1 cellular context compared by ENCODE assay signal in genomic region chr6:43934183-43934802, GRCh38.
A peak's percentile ranks its signal among the peaks of the same experiment; 100 is the strongest.
TF ChIP-seq lines count a peak whose summit lies in the region.

No MANE protein-coding gene starts in this region.

TF ChIP-seq in K562, 482 proteins besides CTCF, POLR2A, EP300 and RAD21 (continued from another document):
- TF ChIP-seq SREBF2 (CRISPR knock-in tag; IDR thresholded peaks at IDR 0.05) (no peak), PRDM10 (IDR thresholded peaks at IDR 0.05; ENCODE audit: partially characterized antibody) (no peak), KLF13 (tag; IDR thresholded peaks at IDR 0.05; ENCODE audit: borderline replicate concordance, low read depth) (no peak), HOMEZ (CRISPR knock-in tag; IDR thresholded peaks at IDR 0.05) (no peak), KHSRP (IDR thresholded peaks at IDR 0.05) (no peak), ADNP (tag; IDR thresholded peaks at IDR 0.05) (peak; percentile 99; the same call in 1 of the 2 replicates), ZNF311 (CRISPR knock-in tag; IDR thresholded peaks at IDR 0.05) (no peak), HDGF (IDR thresholded peaks at IDR 0.05) (0 out of 2 replicates have a peak, but pooled peaks have one; percentile 82), ELF2 (CRISPR knock-in tag; IDR thresholded peaks at IDR 0.05) (no peak; the same call in 1 of the 2 replicates), JUND (IDR thresholded peaks at IDR 0.05; ENCODE audit: borderline replicate concordance, low read depth, low read length) (no peak), JUND (tag; IDR thresholded peaks at IDR 0.05; ENCODE audit: borderline replicate concordance, low read depth, low read length) (no peak), ZNF79 (CRISPR knock-in tag; IDR thresholded peaks at IDR 0.05; ENCODE audit: low read depth) (no peak), PHF20 (IDR thresholded peaks at IDR 0.05; ENCODE audit: partially characterized antibody) (peak; percentile 12), ZNF592 (IDR thresholded peaks at IDR 0.05) (0 out of 2 replicates have a peak, but pooled peaks have one; percentile 13), ZFP1 (CRISPR knock-in tag; IDR thresholded peaks at IDR 0.05) (no peak), ZNF589 (CRISPR knock-in tag; IDR thresholded peaks at IDR 0.05; ENCODE audit: low read depth) (peak; percentile 56; the same call in 1 of the 2 replicates), ASH1L (IDR thresholded peaks at IDR 0.05; ENCODE audit: borderline replicate concordance, low read depth, partially characterized antibody) (no peak), YBX1 (IDR thresholded peaks at IDR 0.05) (no peak), REST (CRISPR knock-in tag; IDR thresholded peaks at IDR 0.05; ENCODE audit: low read depth) (0 out of 2 replicates have a peak, but pooled peaks have one; percentile 12), ZNF175 (CRISPR knock-in tag; IDR thresholded peaks at IDR 0.05; ENCODE audit: low read depth) (no peak), SRSF1 (IDR thresholded peaks at IDR 0.05; ENCODE audit: low read depth, low read length) (no peak), EWSR1 (IDR thresholded peaks at IDR 0.05; ENCODE audit: borderline replicate concordance, low read depth, partially characterized antibody) (no peak), CBFA2T3 (IDR thresholded peaks at IDR 0.05) (no peak), CBX3 (IDR thresholded peaks at IDR 0.05; ENCODE audit: borderline replicate concordance in 1 of 2, low read length in 2 of 2) (no peak), RB1 (IDR thresholded peaks at IDR 0.05; ENCODE audit: low read depth) (no peak), ZKSCAN8 (CRISPR knock-in tag; IDR thresholded peaks at IDR 0.05) (0 out of 2 replicates have a peak, but pooled peaks have one; percentile 44), KDM4B (IDR thresholded peaks at IDR 0.05; ENCODE audit: borderline replicate concordance in 2 of 2, low read depth in 1 of 2) (no peak), SMARCA4 (IDR thresholded peaks at IDR 0.05) (peak; percentile 41; the same call in 1 of the 2 replicates)
